2 cellular contexts compared by ENCODE assay signal in genomic region chr16:70704586-70704985, GRCh38.
TF ChIP-seq lines count a peak whose summit lies in the region.

No MANE protein-coding gene starts in this region.

TF ChIP-seq in SK-N-SH, 30 proteins besides CTCF, POLR2A, EP300 and RAD21:
- TF ChIP-seq ZBTB33 (IDR thresholded peaks at IDR 0.05; ENCODE audit: borderline replicate concordance, low read depth) (no peak), USF1 (IDR thresholded peaks at IDR 0.05; ENCODE audit: borderline replicate concordance, low read depth) (no peak), PBX3 (IDR thresholded peaks at IDR 0.05) (no peak), SMC3 (IDR thresholded peaks at IDR 0.05; ENCODE audit: low read depth, low read length) (no peak), FOSL2 (IDR thresholded peaks at IDR 0.05; ENCODE audit: borderline replicate concordance, low read depth) (no peak), IRF3 (IDR thresholded peaks at IDR 0.05; ENCODE audit: low read depth, low read length) (no peak), EZH2phosphoT487 (IDR thresholded peaks at IDR 0.05; ENCODE audit: borderline replicate concordance, low read depth) (no peak), TEAD4 (IDR thresholded peaks at IDR 0.05; ENCODE audit: borderline replicate concordance, insufficient read depth) (no peak), MEF2A (IDR thresholded peaks at IDR 0.05; ENCODE audit: borderline replicate concordance, low read depth) (no peak), TAF1 (IDR thresholded peaks at IDR 0.05; ENCODE audit: borderline replicate concordance, low read depth, low read length) (no peak)

TF ChIP-seq in SK-N-SH treated with all-trans-retinoic acid at 6 μM for 48 hours, 23 proteins besides CTCF, POLR2A, EP300 and RAD21 (continued from another document):
- TF ChIP-seq CSRNP3 (CRISPR knock-in tag; IDR thresholded peaks at IDR 0.05) (no peak), BACH2 (CRISPR knock-in tag; IDR thresholded peaks at IDR 0.05; ENCODE audit: borderline replicate concordance) (no peak), OSR1 (CRISPR knock-in tag; IDR thresholded peaks at IDR 0.05) (no peak), PPARA (CRISPR knock-in tag; IDR thresholded peaks at IDR 0.05; ENCODE audit: borderline replicate concordance) (no peak), ISL1 (CRISPR knock-in tag; IDR thresholded peaks at IDR 0.05) (no peak), ZNF70 (CRISPR knock-in tag; IDR thresholded peaks at IDR 0.05) (no peak), CREB5 (CRISPR knock-in tag; IDR thresholded peaks at IDR 0.05; ENCODE audit: low read depth) (no peak), ESRRG (CRISPR knock-in tag; IDR thresholded peaks at IDR 0.05) (no peak), RARB (CRISPR knock-in tag; IDR thresholded peaks at IDR 0.05) (no peak), POU6F1 (CRISPR knock-in tag; IDR thresholded peaks at IDR 0.05; ENCODE audit: borderline replicate concordance, low read depth) (no peak), PATZ1 (CRISPR knock-in tag; IDR thresholded peaks at IDR 0.05; ENCODE audit: borderline replicate concordance) (no peak), CSDC2 (CRISPR knock-in tag; IDR thresholded peaks at IDR 0.05) (no peak)
